1 cellular context compared by ENCODE assay signal in the genomic region with DNA sequence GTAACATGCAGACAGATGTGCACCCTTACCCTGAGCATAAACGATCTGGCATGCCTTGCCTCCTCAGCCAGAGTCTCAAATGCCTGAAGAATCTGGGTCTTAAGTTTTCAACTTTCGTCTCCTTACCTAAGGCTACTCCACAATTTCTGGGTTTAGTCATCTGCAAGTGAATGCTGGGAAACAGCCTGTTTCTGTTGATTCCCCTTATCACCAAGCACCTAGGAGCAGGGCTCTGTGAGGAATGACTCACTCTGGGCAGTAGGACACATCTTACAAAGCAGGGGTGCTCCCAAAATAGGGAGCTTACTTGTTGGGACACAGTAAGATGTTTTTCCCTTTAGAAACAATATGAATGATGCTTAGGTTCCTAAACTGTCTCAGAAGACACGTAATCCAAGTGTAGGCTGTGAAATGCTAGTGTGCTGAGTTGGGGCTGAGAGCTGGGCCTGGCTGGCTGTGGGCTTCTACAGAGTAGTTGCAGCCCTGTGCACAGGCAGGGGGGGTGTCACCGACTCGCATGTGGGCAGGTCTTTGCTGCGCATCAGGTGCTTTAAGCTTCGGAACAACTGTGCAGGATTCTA.
TF ChIP-seq lines count a peak whose summit lies in the region.

No MANE protein-coding gene starts in this region.

TF ChIP-seq in WTC11, 78 proteins besides CTCF, POLR2A, EP300 and RAD21 (continued from another document):
- TF ChIP-seq ZNF138 (CRISPR knock-in tag; conservative IDR thresholded peaks at IDR 0.05) (no peak), GTF2I (CRISPR knock-in tag; conservative IDR thresholded peaks at IDR 0.05) (no peak)
- TF ChIP-seq, protein P1, sequence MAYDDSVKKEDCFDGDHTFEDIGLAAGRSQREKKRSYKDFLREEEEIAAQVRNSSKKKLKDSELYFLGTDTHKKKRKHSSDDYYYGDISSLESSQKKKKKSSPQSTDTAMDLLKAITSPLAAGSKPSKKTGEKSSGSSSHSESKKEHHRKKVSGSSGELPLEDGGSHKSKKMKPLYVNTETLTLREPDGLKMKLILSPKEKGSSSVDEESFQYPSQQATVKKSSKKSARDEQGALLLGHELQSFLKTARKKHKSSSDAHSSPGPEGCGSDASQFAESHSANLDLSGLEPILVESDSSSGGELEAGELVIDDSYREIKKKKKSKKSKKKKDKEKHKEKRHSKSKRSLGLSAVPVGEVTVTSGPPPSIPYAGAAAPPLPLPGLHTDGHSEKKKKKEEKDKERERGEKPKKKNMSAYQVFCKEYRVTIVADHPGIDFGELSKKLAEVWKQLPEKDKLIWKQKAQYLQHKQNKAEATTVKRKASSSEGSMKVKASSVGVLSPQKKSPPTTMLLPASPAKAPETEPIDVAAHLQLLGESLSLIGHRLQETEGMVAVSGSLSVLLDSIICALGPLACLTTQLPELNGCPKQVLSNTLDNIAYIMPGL (CRISPR knock-in tag; IDR thresholded peaks at IDR 0.05) = no peak
- TF ChIP-seq, protein P2, sequence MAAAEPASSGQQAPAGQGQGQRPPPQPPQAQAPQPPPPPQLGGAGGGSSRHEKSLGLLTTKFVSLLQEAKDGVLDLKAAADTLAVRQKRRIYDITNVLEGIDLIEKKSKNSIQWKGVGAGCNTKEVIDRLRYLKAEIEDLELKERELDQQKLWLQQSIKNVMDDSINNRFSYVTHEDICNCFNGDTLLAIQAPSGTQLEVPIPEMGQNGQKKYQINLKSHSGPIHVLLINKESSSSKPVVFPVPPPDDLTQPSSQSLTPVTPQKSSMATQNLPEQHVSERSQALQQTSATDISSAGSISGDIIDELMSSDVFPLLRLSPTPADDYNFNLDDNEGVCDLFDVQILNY (CRISPR knock-in tag; IDR thresholded peaks at IDR 0.05) = no peak
- TF ChIP-seq, protein P3, sequence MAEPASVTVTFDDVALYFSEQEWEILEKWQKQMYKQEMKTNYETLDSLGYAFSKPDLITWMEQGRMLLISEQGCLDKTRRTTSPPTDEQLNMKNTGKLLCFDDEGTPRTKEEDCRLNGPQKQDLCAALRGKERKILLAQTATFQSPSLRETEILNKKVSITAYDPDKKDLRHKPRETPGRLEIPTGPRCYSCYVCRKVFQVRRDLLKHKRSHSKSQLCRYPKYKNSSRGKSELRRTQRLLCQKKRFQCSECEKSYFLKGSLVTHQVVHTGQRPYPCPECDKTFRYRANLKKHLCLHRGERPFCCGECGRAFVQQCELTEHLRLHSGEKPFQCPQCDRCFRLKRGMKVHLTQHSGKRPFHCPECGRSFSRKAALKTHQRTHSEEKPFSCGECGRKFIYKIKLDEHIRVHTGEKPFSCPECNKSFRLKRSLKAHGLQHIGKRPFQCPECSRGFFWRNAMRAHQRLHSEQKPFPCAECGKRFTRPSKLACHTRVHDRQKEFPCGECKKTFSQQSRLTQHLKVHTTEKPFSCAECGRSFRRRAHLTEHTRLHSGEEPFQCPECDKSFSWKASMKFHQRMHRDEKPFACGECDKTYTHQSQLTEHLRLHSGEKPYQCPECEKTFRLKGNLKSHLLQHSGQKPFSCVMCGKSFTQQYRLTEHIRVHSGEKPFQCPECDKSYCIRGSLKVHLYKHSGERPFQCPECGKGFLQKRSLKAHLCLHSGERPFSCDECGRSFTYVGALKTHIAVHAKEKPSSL (CRISPR knock-in tag; conservative IDR thresholded peaks at IDR 0.05) = no peak
